In the genomic region with DNA sequence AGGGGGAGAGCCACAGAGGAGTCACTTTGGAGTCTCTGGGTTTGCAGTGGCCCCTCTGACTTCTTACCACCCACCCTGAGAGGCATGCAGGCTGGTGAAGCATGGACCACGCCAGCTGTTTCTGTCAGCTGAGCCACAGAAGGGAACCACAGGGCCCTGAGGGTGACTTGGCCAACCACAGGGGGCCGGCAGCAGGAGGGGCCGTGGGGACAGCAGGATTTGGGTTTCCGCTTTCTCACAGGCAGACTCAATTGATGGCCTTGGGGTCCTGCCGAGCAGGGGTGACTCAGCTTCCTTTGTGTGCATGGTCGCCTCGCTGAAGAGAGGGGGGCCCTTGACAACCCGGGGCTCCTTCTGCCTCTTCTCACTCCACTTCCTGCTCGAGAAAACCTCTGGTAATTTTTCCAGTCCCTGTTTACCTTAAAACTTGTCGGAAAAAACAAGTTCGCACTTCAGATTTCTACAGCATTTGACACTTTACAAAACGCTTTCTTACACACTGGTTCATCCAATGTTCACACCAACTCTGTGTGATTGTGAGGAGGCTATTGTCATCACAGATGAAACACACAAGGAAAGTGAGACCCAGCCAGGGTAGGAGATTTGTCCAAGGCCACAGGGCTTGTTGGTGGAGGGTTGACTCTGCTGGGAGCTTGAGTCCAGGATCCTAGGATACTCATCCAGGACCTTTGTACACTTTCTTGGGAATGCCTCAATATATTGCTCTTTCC, we compare ENCODE assay signal across 8 cellular contexts.
DNase-seq lines count a peak whose midpoint lies in the region; ATAC-seq and TF ChIP-seq lines count a peak whose summit lies in the region.

No MANE protein-coding gene starts in this region.

- peak overlapping the region in 2 of 12 donors; percentile 3 to 28 for H3K27ac ChIP-seq in heart left ventricle
- no peak overlapping the region for H3K27ac ChIP-seq in smooth muscle cell (ENCODE audit: low read depth)

- H3K4me3 Mint-ChIP-seq in T-cell, result no peak overlapping the region

- no peaks in the 10 kb centered on the region for H3K79me2 ChIP-seq in smooth muscle cell (ENCODE audit: low read depth)

- no peaks in the 10 kb centered on the region for H3K9me3 ChIP-seq in heart left ventricle
- no peaks in the 10 kb centered on the region for H3K9me3 ChIP-seq in smooth muscle cell (replicated peaks; ENCODE audit: low read depth)

- peaks cover 0 to 5% (median 2%) of the 10 kb centered on the region in 3 donors for H3K9me3 Mint-ChIP-seq in T-cell

- peaks cover 0 to 8% of the 10 kb centered on the region in 2 donors for H3K27me3 Mint-ChIP-seq in T-cell

- TF ChIP-seq CTCF in heart left ventricle (IDR thresholded peaks at IDR 0.05) (no peak), smooth muscle cell (IDR thresholded peaks at IDR 0.05; ENCODE audit: borderline replicate concordance, insufficient read depth, poor library complexity, severe bottlenecking) (no peak)

- H3K27ac Mint-ChIP-seq in T-cell, result no peak overlapping the region

- H3K4me3 ChIP-seq in heart left ventricle (no peak overlapping the region), smooth muscle cell (no peak overlapping the region)

- WGBS in heart left ventricle, 4 donors, result 52 to 72% (median 65%) methylated on average over 9 to 12 of the region's 12 CpGs
- WGBS in smooth muscle cell (ENCODE audit: low lambda C conversion rate), result 57% methylated on average over 11 of the region's 12 CpGs

- H4K20me1 ChIP-seq in smooth muscle cell (ENCODE audit: low read depth), result no peaks in the 10 kb centered on the region

- POLR2A ChIA-PET in T-cell (lab: Charles Lee), result no interaction called here

- intact Hi-C loops in heart left ventricle (cut with DNase I), result no loop called here
- intact Hi-C loops in cardiac septum (cut with DNase I), result no loop called here

- no peak overlapping the region for H2AFZ ChIP-seq in smooth muscle cell (ENCODE audit: low read depth)

- ATAC-seq in heart left ventricle (peak in 3 of 4 donors; percentile 34 to 92 (median 63)), HG03103 (IDR thresholded peaks at IDR 0.05; ENCODE audit: low read depth, unreplicated experiment) (peak; percentile 83), T-cell (replicated peaks in 1 of 4) (peak; percentile 43 to 88 (median 68))

- H3K36me3 ChIP-seq in heart left ventricle (no peaks in the 10 kb centered on the region), smooth muscle cell (ENCODE audit: low read depth) (no peaks in the 10 kb centered on the region)

- peaks cover 0 to 18% (median 0%) of the 10 kb centered on the region in 12 donors for H3K4me1 ChIP-seq in heart left ventricle
- H3K4me1 ChIP-seq in smooth muscle cell (ENCODE audit: low read depth), result peaks cover 9% of the 10 kb centered on the region

- DNase-seq in heart left ventricle (peak in 4 of 5 donors; percentile 29 to 65 (median 44)), cardiac septum (ENCODE audit: low spot score) (no peak), T-cell (peak in 29 of 34 experiments; percentile 7 to 55 (median 30)), iPS-NIHi7 (ENCODE audit: extremely low spot score) (peak; percentile 41), smooth muscle cell (lab: John Stamatoyannopoulos, UW; ENCODE audit: unreplicated experiment) (no peak), NCI-H2227 (lab: John Stamatoyannopoulos, UW; ENCODE audit: unreplicated experiment) (no peak)
- DNase-seq in stimulated activated CD4-positive, alpha-beta T cell treated with anti-CD3 and anti-CD28 coated beads, Interleukin-4, amount 100 ng/mL, for 24 hours, result no peak

- CTCF ChIA-PET in T-cell (lab: Charles Lee), result interaction anchor here in 1 of 2 donors (0.8 kb wide), 1 partner anchor 10 kb away, joined by 3 read pairs; no protein-coding TSS in a partner anchor

- H3K9ac ChIP-seq in smooth muscle cell (ENCODE audit: low read depth), result no peak overlapping the region

- TF ChIP-seq POLR2A in heart left ventricle (IDR thresholded peaks at IDR 0.05), result no peak

- H3K27me3 ChIP-seq in heart left ventricle, result no peaks in the 10 kb centered on the region
- no peaks in the 10 kb centered on the region for H3K27me3 ChIP-seq in smooth muscle cell (ENCODE audit: low read depth)

- no peak overlapping the region for H3K4me2 ChIP-seq in smooth muscle cell

- H3K4me1 Mint-ChIP-seq in T-cell, result peaks cover 24 to 35% (median 29%) of the 10 kb centered on the region in 3 donors

- no peaks in the 10 kb centered on the region for H3K36me3 Mint-ChIP-seq in T-cell

- peaks cover 11% of the 10 kb centered on the region for H3F3A ChIP-seq in smooth muscle cell (ENCODE audit: low read depth)

Comparison
In these comparisons a context has a peak if more than half of its experiments do, and no peak if none do; other contexts are left out.
1. DNase-seq: peak in heart left ventricle (4 of 5), T-cell (29 of 34) and iPS-NIHi7 (single experiment); none in cardiac septum (single experiment), smooth muscle cell (single experiment), NCI-H2227 (single experiment) and stimulated activated CD4-positive, alpha-beta T cell treated with anti-CD3 and anti-CD28 coated beads, Interleukin-4, amount 100 ng/mL, for 24 hours (single experiment).
2. Peak in every context shown above with its lines, with median percentiles within 50 percentile points of each other: ATAC-seq.